ENCODE assay signal across 1 cellular context in the genomic region with DNA sequence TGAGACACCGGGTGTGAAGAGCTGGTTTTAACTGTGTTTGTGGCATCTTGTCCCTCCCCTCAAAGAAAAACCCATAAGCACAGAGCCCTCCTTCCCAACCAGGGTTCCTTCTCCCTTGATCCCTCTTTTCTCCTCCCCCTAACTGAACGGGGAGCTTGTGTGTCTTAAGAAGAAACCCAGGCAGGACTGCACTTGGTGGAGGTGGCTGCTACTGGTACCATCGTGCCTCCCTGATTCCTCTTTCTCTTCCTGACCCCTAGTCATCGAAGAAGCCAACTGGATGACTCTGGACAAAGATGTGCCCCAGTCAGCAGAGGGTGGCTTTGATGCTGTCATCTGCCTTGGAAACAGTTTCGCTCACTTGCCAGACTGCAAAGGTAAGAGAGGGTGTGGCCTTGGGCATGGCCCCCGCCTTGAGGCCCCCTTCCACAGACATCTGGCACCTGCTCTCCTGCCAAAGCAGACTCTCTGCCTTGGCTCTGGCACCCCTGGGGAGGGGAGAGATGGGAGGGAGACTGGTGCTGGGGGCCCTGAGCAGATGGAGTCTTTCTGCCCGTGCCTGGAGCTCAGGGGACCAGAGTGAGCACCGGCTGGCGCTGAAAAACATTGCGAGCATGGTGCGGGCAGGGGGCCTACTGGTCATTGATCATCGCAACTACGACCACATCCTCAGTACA.
TF ChIP-seq lines count a peak whose summit lies in the region.

No MANE protein-coding gene starts in this region.

TF ChIP-seq in GM23338, 12 proteins besides CTCF, POLR2A, EP300 and RAD21 (continued from another document):
- TF ChIP-seq, protein P1, sequence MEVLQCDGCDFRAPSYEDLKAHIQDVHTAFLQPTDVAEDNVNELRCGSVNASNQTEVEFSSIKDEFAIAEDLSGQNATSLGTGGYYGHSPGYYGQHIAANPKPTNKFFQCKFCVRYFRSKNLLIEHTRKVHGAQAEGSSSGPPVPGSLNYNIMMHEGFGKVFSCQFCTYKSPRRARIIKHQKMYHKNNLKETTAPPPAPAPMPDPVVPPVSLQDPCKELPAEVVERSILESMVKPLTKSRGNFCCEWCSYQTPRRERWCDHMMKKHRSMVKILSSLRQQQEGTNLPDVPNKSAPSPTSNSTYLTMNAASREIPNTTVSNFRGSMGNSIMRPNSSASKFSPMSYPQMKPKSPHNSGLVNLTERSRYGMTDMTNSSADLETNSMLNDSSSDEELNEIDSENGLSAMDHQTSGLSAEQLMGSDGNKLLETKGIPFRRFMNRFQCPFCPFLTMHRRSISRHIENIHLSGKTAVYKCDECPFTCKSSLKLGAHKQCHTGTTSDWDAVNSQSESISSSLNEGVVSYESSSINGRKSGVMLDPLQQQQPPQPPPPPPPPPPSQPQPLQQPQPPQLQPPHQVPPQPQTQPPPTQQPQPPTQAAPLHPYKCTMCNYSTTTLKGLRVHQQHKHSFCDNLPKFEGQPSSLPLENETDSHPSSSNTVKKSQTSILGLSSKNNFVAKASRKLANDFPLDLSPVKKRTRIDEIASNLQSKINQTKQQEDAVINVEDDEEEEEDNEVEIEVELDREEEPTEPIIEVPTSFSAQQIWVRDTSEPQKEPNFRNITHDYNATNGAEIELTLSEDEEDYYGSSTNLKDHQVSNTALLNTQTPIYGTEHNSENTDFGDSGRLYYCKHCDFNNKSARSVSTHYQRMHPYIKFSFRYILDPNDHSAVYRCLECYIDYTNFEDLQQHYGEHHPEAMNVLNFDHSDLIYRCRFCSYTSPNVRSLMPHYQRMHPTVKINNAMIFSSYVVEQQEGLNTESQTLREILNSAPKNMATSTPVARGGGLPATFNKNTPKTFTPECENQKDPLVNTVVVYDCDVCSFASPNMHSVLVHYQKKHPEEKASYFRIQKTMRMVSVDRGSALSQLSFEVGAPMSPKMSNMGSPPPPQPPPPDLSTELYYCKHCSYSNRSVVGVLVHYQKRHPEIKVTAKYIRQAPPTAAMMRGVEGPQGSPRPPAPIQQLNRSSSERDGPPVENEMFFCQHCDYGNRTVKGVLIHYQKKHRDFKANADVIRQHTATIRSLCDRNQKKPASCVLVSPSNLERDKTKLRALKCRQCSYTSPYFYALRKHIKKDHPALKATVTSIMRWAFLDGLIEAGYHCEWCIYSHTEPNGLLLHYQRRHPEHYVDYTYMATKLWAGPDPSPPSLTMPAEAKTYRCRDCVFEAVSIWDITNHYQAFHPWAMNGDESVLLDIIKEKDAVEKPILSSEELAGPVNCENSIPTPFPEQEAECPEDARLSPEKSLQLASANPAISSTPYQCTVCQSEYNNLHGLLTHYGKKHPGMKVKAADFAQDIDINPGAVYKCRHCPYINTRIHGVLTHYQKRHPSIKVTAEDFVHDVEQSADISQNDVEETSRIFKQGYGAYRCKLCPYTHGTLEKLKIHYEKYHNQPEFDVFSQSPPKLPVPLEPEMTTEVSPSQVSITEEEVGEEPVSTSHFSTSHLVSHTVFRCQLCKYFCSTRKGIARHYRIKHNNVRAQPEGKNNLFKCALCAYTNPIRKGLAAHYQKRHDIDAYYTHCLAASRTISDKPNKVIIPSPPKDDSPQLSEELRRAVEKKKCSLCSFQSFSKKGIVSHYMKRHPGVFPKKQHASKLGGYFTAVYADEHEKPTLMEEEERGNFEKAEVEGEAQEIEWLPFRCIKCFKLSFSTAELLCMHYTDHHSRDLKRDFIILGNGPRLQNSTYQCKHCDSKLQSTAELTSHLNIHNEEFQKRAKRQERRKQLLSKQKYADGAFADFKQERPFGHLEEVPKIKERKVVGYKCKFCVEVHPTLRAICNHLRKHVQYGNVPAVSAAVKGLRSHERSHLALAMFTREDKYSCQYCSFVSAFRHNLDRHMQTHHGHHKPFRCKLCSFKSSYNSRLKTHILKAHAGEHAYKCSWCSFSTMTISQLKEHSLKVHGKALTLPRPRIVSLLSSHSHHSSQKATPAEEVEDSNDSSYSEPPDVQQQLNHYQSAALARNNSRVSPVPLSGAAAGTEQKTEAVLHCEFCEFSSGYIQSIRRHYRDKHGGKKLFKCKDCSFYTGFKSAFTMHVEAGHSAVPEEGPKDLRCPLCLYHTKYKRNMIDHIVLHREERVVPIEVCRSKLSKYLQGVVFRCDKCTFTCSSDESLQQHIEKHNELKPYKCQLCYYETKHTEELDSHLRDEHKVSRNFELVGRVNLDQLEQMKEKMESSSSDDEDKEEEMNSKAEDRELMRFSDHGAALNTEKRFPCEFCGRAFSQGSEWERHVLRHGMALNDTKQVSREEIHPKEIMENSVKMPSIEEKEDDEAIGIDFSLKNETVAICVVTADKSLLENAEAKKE (CRISPR knock-in tag; IDR thresholded peaks at IDR 0.05): no peak
- TF ChIP-seq ZNF331 (CRISPR knock-in tag; IDR thresholded peaks at IDR 0.05; ENCODE audit: low read depth): no peak
- TF ChIP-seq NANOG (IDR thresholded peaks at IDR 0.05; ENCODE audit: borderline replicate concordance): no peak
- TF ChIP-seq ZNF114 (CRISPR knock-in tag; IDR thresholded peaks at IDR 0.05): no peak
